Comparison of ENCODE assay signal across 16 cellular contexts in genomic region chr7:98539865-98540264, GRCh38.
DNase-seq lines count a peak whose midpoint lies in the region; ATAC-seq and TF ChIP-seq lines count a peak whose summit lies in the region.
"Had no signal": no experiment of that assay in that cellular context is flagged by ENCODE, and none has a peak within 500 bp of the region (broad histone marks: within the 10 kb centered on the region; RNA-seq: fewer than 3 reads in every experiment).

No MANE protein-coding gene starts in this region.

- H3K4me3 ChIP-seq in BLaER1 (no peak overlapping the region), GM23338 (no peak overlapping the region), OCI-LY7 (ENCODE audit: low read depth, low read length, poor library complexity, severe bottlenecking) (no peak overlapping the region)

- peak overlapping the region; percentile 69 for H3K4me2 ChIP-seq in BLaER1
- H3K4me2 ChIP-seq in GM23338 = no peak overlapping the region
- peak overlapping the region; percentile 17; the same call in 1 of the 2 replicates for H3K4me2 ChIP-seq in OCI-LY7 (ENCODE audit: low read length)

- H3K36me3 ChIP-seq in BLaER1 (no peaks in the 10 kb centered on the region), GM23338 (ENCODE audit: insufficient read depth) (no peaks in the 10 kb centered on the region; the same call in 1 of the 2 replicates), OCI-LY7 (ENCODE audit: insufficient read depth, low read length) (no peaks in the 10 kb centered on the region)

- H3K4me3 Mint-ChIP-seq in GM23338 = no peak overlapping the region
- H3K4me3 Mint-ChIP-seq: CD14-positive monocyte; CD4-positive, alpha-beta T cell; CD8-positive, alpha-beta memory T cell had no signal

- peaks cover 14% of the 10 kb centered on the region for H3K27me3 Mint-ChIP-seq in GM23338 (ENCODE audit: insufficient read depth, low read depth, poor library complexity)

- H3K4me1 Mint-ChIP-seq in GM23338 = no peaks in the 10 kb centered on the region
- H3K4me1 Mint-ChIP-seq: CD14-positive monocyte; CD8-positive, alpha-beta memory T cell had no signal

- H3K27me3 ChIP-seq in BLaER1 (no peaks in the 10 kb centered on the region), GM23338 (ENCODE audit: insufficient read depth) (no peaks in the 10 kb centered on the region)

- H3K4me1 ChIP-seq in BLaER1 (peaks cover 20% of the 10 kb centered on the region), GM23338 (ENCODE audit: insufficient read depth) (no peaks in the 10 kb centered on the region), OCI-LY7 (ENCODE audit: insufficient read depth, low read length, poor library complexity, severe bottlenecking) (peaks cover 10% of the 10 kb centered on the region)

- POLR2A ChIA-PET in OCI-LY7 (lab: Charles Lee) = no interaction called here

- H3K9me3 Mint-ChIP-seq in GM23338 = peaks cover 13% of the 10 kb centered on the region; the same call in 2 of the 3 replicates

- intact Hi-C loops in OCI-LY7 (cut with micrococcal nuclease; ENCODE audit: unreplicated experiment) = no loop called here

- H3K9me2 ChIP-seq in GM23338 (ENCODE audit: insufficient read depth) = no peaks in the 10 kb centered on the region
- no peaks in the 10 kb centered on the region for H3K9me2 ChIP-seq in OCI-LY7 (ENCODE audit: insufficient read depth, low read length)

- no peaks in the 10 kb centered on the region for H3F3A ChIP-seq in GM23338 (replicated peaks; ENCODE audit: low read depth)

- CTCF ChIA-PET in OCI-LY7 (lab: Charles Lee; ENCODE audit: unreplicated experiment) = interaction anchor here (0.6 kb wide), 1 partner anchor 186 kb away, joined by 4 read pairs; no protein-coding TSS in a partner anchor

- ATAC-seq in GM23338 (no peak), HG02678 (IDR thresholded peaks at IDR 0.05; ENCODE audit: unreplicated experiment) (no peak)
- no peak for ATAC-seq in activated CD4-positive, CD25-positive, alpha-beta regulatory T cell treated with anti-CD3 and anti-CD28 coated beads, Interleukin-2, amount 50 U/mL, for 24 hours
- ATAC-seq: HCT116 had no signal

- TF ChIP-seq CTCF in GM23338 (conservative IDR thresholded peaks at IDR 0.05; ENCODE audit: low read depth in 2 of 2) = peak; percentile 31 to 50
- TF ChIP-seq CTCF in OCI-LY7 (conservative IDR thresholded peaks at IDR 0.05; ENCODE audit: low read length) = 0 out of 2 replicates have a peak, but pooled peaks have one; percentile 22

- BruUV-seq in OCI-LY7 (replicated peaks; lab: Mats Ljungman, UMichigan) = no TSS peak

- no peak overlapping the region for H3K27ac Mint-ChIP-seq in GM23338
- H3K27ac Mint-ChIP-seq: CD14-positive monocyte; CD4-positive, alpha-beta T cell; CD8-positive, alpha-beta memory T cell had no signal

- no peak overlapping the region for H2AFZ ChIP-seq in GM23338
- peak overlapping the region; percentile 9; the same call in 1 of the 2 replicates for H2AFZ ChIP-seq in OCI-LY7 (ENCODE audit: low read length)

- no peak overlapping the region for H3K27ac ChIP-seq in BLaER1
- no peak overlapping the region for H3K27ac ChIP-seq in GM23338 (ENCODE audit: low read depth)
- H3K27ac ChIP-seq in OCI-LY7 (ENCODE audit: low read depth, low read length, poor library complexity, severe bottlenecking) = no peak overlapping the region

- H3K9me3 ChIP-seq in BLaER1 = no peaks in the 10 kb centered on the region
- no peaks in the 10 kb centered on the region for H3K9me3 ChIP-seq in OCI-LY7 (ENCODE audit: low read length)

- peak; percentile 14 for DNase-seq in GM23338 (ENCODE audit: low spot score)
- DNase-seq in OCI-LY7 (ENCODE audit: low spot score) = no peak
- no peak for DNase-seq in NCI-H2029 treated with DMSO at 0.1 percent for 48 hours (lab: John Stamatoyannopoulos, UW)
- DNase-seq in NCI-H128 (lab: John Stamatoyannopoulos, UW; ENCODE audit: unreplicated experiment) = no peak
- DNase-seq: 8988T; CD4-positive, alpha-beta T cell; CD8-positive, alpha-beta memory T cell; DMS 273 treated with DMSO at 0.1 percent for 48 hours; GF-D8; GOT3; H7 had no signal

- no peak overlapping the region for H3K9ac ChIP-seq in BLaER1

- no peaks in the 10 kb centered on the region for H4K20me1 ChIP-seq in BLaER1
- no peaks in the 10 kb centered on the region for H4K20me1 ChIP-seq in GM23338 (replicated peaks; ENCODE audit: insufficient read depth)
- no peaks in the 10 kb centered on the region for H4K20me1 ChIP-seq in OCI-LY7 (ENCODE audit: insufficient read depth, low read length)

- H3K79me2 ChIP-seq in GM23338 (replicated peaks; ENCODE audit: insufficient read depth) (no peaks in the 10 kb centered on the region), OCI-LY7 (ENCODE audit: insufficient read depth, low read depth, low read length) (no peaks in the 10 kb centered on the region)

- no peaks in the 10 kb centered on the region; the same call in 2 of the 3 replicates for H3K36me3 Mint-ChIP-seq in GM23338 (ENCODE audit: low read depth)
- H3K36me3 Mint-ChIP-seq: CD14-positive monocyte; CD8-positive, alpha-beta memory T cell had no signal

TF ChIP-seq in GM23338, 12 proteins besides CTCF, POLR2A, EP300 and RAD21 (continues in another document):
- no peak for TF ChIP-seq CREB1 (CRISPR knock-in tag; IDR thresholded peaks at IDR 0.05; ENCODE audit: low read depth)
- TF ChIP-seq, protein P1, sequence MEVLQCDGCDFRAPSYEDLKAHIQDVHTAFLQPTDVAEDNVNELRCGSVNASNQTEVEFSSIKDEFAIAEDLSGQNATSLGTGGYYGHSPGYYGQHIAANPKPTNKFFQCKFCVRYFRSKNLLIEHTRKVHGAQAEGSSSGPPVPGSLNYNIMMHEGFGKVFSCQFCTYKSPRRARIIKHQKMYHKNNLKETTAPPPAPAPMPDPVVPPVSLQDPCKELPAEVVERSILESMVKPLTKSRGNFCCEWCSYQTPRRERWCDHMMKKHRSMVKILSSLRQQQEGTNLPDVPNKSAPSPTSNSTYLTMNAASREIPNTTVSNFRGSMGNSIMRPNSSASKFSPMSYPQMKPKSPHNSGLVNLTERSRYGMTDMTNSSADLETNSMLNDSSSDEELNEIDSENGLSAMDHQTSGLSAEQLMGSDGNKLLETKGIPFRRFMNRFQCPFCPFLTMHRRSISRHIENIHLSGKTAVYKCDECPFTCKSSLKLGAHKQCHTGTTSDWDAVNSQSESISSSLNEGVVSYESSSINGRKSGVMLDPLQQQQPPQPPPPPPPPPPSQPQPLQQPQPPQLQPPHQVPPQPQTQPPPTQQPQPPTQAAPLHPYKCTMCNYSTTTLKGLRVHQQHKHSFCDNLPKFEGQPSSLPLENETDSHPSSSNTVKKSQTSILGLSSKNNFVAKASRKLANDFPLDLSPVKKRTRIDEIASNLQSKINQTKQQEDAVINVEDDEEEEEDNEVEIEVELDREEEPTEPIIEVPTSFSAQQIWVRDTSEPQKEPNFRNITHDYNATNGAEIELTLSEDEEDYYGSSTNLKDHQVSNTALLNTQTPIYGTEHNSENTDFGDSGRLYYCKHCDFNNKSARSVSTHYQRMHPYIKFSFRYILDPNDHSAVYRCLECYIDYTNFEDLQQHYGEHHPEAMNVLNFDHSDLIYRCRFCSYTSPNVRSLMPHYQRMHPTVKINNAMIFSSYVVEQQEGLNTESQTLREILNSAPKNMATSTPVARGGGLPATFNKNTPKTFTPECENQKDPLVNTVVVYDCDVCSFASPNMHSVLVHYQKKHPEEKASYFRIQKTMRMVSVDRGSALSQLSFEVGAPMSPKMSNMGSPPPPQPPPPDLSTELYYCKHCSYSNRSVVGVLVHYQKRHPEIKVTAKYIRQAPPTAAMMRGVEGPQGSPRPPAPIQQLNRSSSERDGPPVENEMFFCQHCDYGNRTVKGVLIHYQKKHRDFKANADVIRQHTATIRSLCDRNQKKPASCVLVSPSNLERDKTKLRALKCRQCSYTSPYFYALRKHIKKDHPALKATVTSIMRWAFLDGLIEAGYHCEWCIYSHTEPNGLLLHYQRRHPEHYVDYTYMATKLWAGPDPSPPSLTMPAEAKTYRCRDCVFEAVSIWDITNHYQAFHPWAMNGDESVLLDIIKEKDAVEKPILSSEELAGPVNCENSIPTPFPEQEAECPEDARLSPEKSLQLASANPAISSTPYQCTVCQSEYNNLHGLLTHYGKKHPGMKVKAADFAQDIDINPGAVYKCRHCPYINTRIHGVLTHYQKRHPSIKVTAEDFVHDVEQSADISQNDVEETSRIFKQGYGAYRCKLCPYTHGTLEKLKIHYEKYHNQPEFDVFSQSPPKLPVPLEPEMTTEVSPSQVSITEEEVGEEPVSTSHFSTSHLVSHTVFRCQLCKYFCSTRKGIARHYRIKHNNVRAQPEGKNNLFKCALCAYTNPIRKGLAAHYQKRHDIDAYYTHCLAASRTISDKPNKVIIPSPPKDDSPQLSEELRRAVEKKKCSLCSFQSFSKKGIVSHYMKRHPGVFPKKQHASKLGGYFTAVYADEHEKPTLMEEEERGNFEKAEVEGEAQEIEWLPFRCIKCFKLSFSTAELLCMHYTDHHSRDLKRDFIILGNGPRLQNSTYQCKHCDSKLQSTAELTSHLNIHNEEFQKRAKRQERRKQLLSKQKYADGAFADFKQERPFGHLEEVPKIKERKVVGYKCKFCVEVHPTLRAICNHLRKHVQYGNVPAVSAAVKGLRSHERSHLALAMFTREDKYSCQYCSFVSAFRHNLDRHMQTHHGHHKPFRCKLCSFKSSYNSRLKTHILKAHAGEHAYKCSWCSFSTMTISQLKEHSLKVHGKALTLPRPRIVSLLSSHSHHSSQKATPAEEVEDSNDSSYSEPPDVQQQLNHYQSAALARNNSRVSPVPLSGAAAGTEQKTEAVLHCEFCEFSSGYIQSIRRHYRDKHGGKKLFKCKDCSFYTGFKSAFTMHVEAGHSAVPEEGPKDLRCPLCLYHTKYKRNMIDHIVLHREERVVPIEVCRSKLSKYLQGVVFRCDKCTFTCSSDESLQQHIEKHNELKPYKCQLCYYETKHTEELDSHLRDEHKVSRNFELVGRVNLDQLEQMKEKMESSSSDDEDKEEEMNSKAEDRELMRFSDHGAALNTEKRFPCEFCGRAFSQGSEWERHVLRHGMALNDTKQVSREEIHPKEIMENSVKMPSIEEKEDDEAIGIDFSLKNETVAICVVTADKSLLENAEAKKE (CRISPR knock-in tag; IDR thresholded peaks at IDR 0.05) = no peak
- no peak for TF ChIP-seq EZH2 (IDR thresholded peaks at IDR 0.05; ENCODE audit: low read depth, unreplicated experiment)
- no peak for TF ChIP-seq ZNF114 (CRISPR knock-in tag; IDR thresholded peaks at IDR 0.05)
- TF ChIP-seq ZNF331 (CRISPR knock-in tag; IDR thresholded peaks at IDR 0.05; ENCODE audit: low read depth) = no peak
- TF ChIP-seq EZH2phosphoT487 (IDR thresholded peaks at IDR 0.05; ENCODE audit: unreplicated experiment) = no peak
- TF ChIP-seq POLR2AphosphoS5 (IDR thresholded peaks at IDR 0.05; ENCODE audit: low read depth) = no peak
- no peak for TF ChIP-seq ETS1 (IDR thresholded peaks at IDR 0.05)
